Comparison of ENCODE assay signal across 1 cellular context in the genomic region with DNA sequence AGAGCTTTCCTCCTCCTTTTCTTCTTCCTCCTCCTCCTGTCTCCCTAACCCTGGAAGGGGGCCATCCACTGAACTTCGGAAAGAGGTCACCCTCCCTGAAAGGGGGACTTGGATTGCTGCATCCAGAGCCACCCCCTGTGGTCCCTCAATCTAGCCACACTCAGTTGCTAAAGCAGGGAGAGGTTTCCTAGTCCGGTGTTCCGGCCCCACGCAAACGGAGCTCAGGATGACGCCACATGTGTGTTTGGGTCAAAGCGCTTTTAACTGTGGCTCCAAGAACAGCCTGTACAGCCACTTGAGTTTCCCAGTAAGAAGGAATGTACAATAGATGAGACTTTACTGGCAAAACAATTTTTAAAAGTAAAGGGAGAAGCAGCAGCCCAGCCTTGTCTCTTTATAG.
A peak's percentile ranks its signal among the peaks of the same experiment; 100 is the strongest.
TF ChIP-seq lines count a peak whose summit lies in the region.

No MANE protein-coding gene starts in this region.

TF ChIP-seq in HepG2, 621 proteins besides CTCF, POLR2A, EP300 and RAD21 (continued from another document):
- TF ChIP-seq POLR2G (IDR thresholded peaks at IDR 0.05; ENCODE audit: low read depth, low read length): peak; percentile 72
- TF ChIP-seq REPIN1 (CRISPR knock-in tag; IDR thresholded peaks at IDR 0.05; ENCODE audit: borderline replicate concordance, low read depth): peak; percentile 8; the same call in 1 of the 2 replicates
- TF ChIP-seq YY1 (IDR thresholded peaks at IDR 0.05; ENCODE audit: insufficient read depth, insufficient replicate concordance, low read depth, low read length): peak; percentile 5
- TF ChIP-seq SSRP1 (CRISPR knock-in tag; IDR thresholded peaks at IDR 0.05): peak; percentile 54; the same call in 1 of the 2 replicates
- TF ChIP-seq GMEB1 (CRISPR knock-in tag; IDR thresholded peaks at IDR 0.05; ENCODE audit: borderline replicate concordance): peak; percentile 7; the same call in 1 of the 2 replicates
